1 cellular context compared by ENCODE assay signal in genomic region chr10:17643755-17644484, GRCh38.
TF ChIP-seq lines count a peak whose summit lies in the region.

STAM (plus strand) TSS chr10:17644151; CDS start chr10:17644340, 189 bp downstream.

TF ChIP-seq in K562, 482 proteins besides CTCF, POLR2A, EP300 and RAD21 (continued from another document and continues in another):
- peak; percentile 71 to 82 for TF ChIP-seq MNT (conservative IDR thresholded peaks at IDR 0.05)
- TF ChIP-seq MAFK (IDR thresholded peaks at IDR 0.05; ENCODE audit: low read length) = peak; percentile 27; the same call in 1 of the 2 replicates
- peak; percentile 39; the same call in 1 of the 2 replicates for TF ChIP-seq CREM (IDR thresholded peaks at IDR 0.05; ENCODE audit: low read depth)
- TF ChIP-seq ZNF551 (CRISPR knock-in tag; IDR thresholded peaks at IDR 0.05) = no peak
- peak; percentile 78 for TF ChIP-seq GABPB1 (CRISPR knock-in tag; IDR thresholded peaks at IDR 0.05)
- TF ChIP-seq NBN (IDR thresholded peaks at IDR 0.05; ENCODE audit: low read depth) = 0 out of 2 replicates have a peak, but pooled peaks have one; percentile 31
- peak; percentile 24 for TF ChIP-seq HMGN3 (IDR thresholded peaks at IDR 0.05; ENCODE audit: borderline replicate concordance, extremely low read depth, insufficient read length, low read depth, low read length)
- TF ChIP-seq CGGBP1 (CRISPR knock-in tag; IDR thresholded peaks at IDR 0.05) = peak; percentile 59
- 0 out of 2 replicates have a peak, but pooled peaks have one; percentile 25 for TF ChIP-seq ZNF165 (CRISPR knock-in tag; IDR thresholded peaks at IDR 0.05; ENCODE audit: borderline replicate concordance)
- TF ChIP-seq SIN3B (IDR thresholded peaks at IDR 0.05; ENCODE audit: low read depth) = peak; percentile 64
- peak; percentile 88; the same call in 1 of the 2 replicates for TF ChIP-seq PHF8 (IDR thresholded peaks at IDR 0.05; ENCODE audit: borderline replicate concordance, low read length)
- TF ChIP-seq KLF1 (tag; IDR thresholded peaks at IDR 0.05) = peak; percentile 3; the same call in 1 of the 2 replicates
- TF ChIP-seq FOXO4 (CRISPR knock-in tag; IDR thresholded peaks at IDR 0.05) = no peak
- TF ChIP-seq ARID1B (IDR thresholded peaks at IDR 0.05) = 0 out of 2 replicates have a peak, but pooled peaks have one; percentile 7
- peak; percentile 49; the same call in 1 of the 2 replicates for TF ChIP-seq ZNF589 (CRISPR knock-in tag; IDR thresholded peaks at IDR 0.05; ENCODE audit: low read depth)
- 0 out of 2 replicates have a peak, but pooled peaks have one; percentile 13 for TF ChIP-seq ERF (CRISPR knock-in tag; IDR thresholded peaks at IDR 0.05)
- no peak for TF ChIP-seq PURB (CRISPR knock-in tag; IDR thresholded peaks at IDR 0.05; ENCODE audit: low read depth)
- peak; percentile 38 to 45; a peak in 3 of 4 replicates for TF ChIP-seq NRF1 (conservative IDR thresholded peaks at IDR 0.05 in 1 of 2, IDR thresholded peaks at IDR 0.05 in 1 of 2)
- peak in 1 of 2 experiments; percentile 44; a peak in 3 of 4 replicates for TF ChIP-seq TBL1XR1 (IDR thresholded peaks at IDR 0.05; ENCODE audit: low read length in 2 of 2)
- no peak for TF ChIP-seq RBM25 (IDR thresholded peaks at IDR 0.05; ENCODE audit: low read depth, low read length, severe bottlenecking)
- TF ChIP-seq NFRKB (IDR thresholded peaks at IDR 0.05; ENCODE audit: low read depth) = peak; percentile 82
- no peak; the same call in 1 of the 2 replicates for TF ChIP-seq RNF2 (IDR thresholded peaks at IDR 0.05)
- peak; percentile 58 to 71 for TF ChIP-seq E2F6 (IDR thresholded peaks at IDR 0.05; ENCODE audit: borderline replicate concordance in 1 of 2, extremely low read depth in 1 of 2, insufficient read depth in 1 of 2, insufficient read length in 1 of 2, low read depth in 1 of 2, low read length in 1 of 2, poor library complexity in 1 of 2, severe bottlenecking in 1 of 2)
- no peak for TF ChIP-seq CREB1 (IDR thresholded peaks at IDR 0.05)
- TF ChIP-seq CREB1 (CRISPR knock-in tag; IDR thresholded peaks at IDR 0.05) = peak; percentile 67
- TF ChIP-seq CXXC5 (CRISPR knock-in tag; IDR thresholded peaks at IDR 0.05) = 0 out of 2 replicates have a peak, but pooled peaks have one; percentile 37
- no peak for TF ChIP-seq CHD7 (IDR thresholded peaks at IDR 0.05; ENCODE audit: low read depth, low read length)
- TF ChIP-seq RBM39 (optimal IDR thresholded peaks at IDR 0.05; ENCODE audit: low read depth, low read length) = no peak
- peak in 1 of 2 experiments; percentile 99 for TF ChIP-seq NCOA2 (IDR thresholded peaks at IDR 0.05; ENCODE audit: partially characterized antibody in 2 of 2)
- TF ChIP-seq NONO (IDR thresholded peaks at IDR 0.05; ENCODE audit: low read depth in 2 of 2, low read length in 1 of 2) = 0 out of 4 replicates have a peak, but pooled peaks of 1 of the 2 experiments have one; percentile 8
- TF ChIP-seq CHD2 (IDR thresholded peaks at IDR 0.05; ENCODE audit: low read depth, low read length) = no peak
- no peak for TF ChIP-seq SMARCA4 (IDR thresholded peaks at IDR 0.05)
- peak; percentile 90 for TF ChIP-seq RBFOX2 (IDR thresholded peaks at IDR 0.05; ENCODE audit: low read depth, low read length)
- TF ChIP-seq BCOR (IDR thresholded peaks at IDR 0.05) = 0 out of 2 replicates have a peak, but pooled peaks have one; percentile 21
- no peak for TF ChIP-seq NR2C2 (CRISPR knock-in tag; IDR thresholded peaks at IDR 0.05)
- peak; percentile 70 for TF ChIP-seq NR2C2 (tag; IDR thresholded peaks at IDR 0.05)
- peak; percentile 84 for TF ChIP-seq SUPT5H (IDR thresholded peaks at IDR 0.05)
- TF ChIP-seq TAF1 (IDR thresholded peaks at IDR 0.05; ENCODE audit: control insufficient read depth, extremely low read depth, insufficient read depth, low read length, severe bottlenecking) = peak; percentile 81
- TF ChIP-seq NFIC (IDR thresholded peaks at IDR 0.05) = peak; percentile 84
- TF ChIP-seq ARID4B (CRISPR knock-in tag; IDR thresholded peaks at IDR 0.05) = 0 out of 2 replicates have a peak, but pooled peaks have one; percentile 72
- no peak for TF ChIP-seq NCOA4 (IDR thresholded peaks at IDR 0.05; ENCODE audit: partially characterized antibody)
- no peak for TF ChIP-seq NFYB (IDR thresholded peaks at IDR 0.05; ENCODE audit: extremely low read depth, insufficient read length)
- TF ChIP-seq BRF2 (IDR thresholded peaks at IDR 0.05; ENCODE audit: borderline replicate concordance, insufficient read depth, insufficient read length) = no peak
